ENCODE assay signal across 30 cellular contexts in genomic region chr11:62484352-62484751, GRCh38.
"Had no signal": no experiment of that assay in that cellular context is flagged by ENCODE, and none has a peak within 500 bp of the region (broad histone marks: within the 10 kb centered on the region; RNA-seq: fewer than 3 reads in every experiment).

No MANE protein-coding gene starts in this region.

- H3K36me3 Mint-ChIP-seq: activated naive CD8-positive, alpha-beta T cell treated with anti-CD3 and anti-CD28 coated beads for 36 hours; brain; naive thymus-derived CD8-positive, alpha-beta T cell had no signal

- H3K27ac ChIP-seq: adrenal gland, cardiac muscle cell, colonic mucosa, gastroesophageal sphincter, right lobe of liver, testis, transverse colon, uterus, VCaP had no signal

- DNase-seq: activated CD4-positive, alpha-beta T cell treated with anti-CD3 and anti-CD28 coated beads for 48 hours; activated CD4-positive, alpha-beta T cell treated with anti-CD3 and anti-CD28 coated beads, Interleukin-2, amount 50 U/mL, for 48 hours; activated CD8-positive, alpha-beta memory T cell treated with anti-CD3 and anti-CD28 coated beads for 24 hours; activated effector memory CD4-positive, alpha-beta T cell treated with Interleukin-2 at 50 U/mL for 16 hours; activated naive CD4-positive, alpha-beta T cell treated with anti-CD3 and anti-CD28 coated beads for 36 hours; activated naive CD8-positive, alpha-beta T cell treated with anti-CD3 and anti-CD28 coated beads for 36 hours; adrenal gland; aorta; cerebellar nuclear complex; colonic mucosa; effector CD8-positive, alpha-beta T cell; head of caudate nucleus; hippocampal formation; left cardiac atrium; mammary epithelial cell; naive thymus-derived CD8-positive, alpha-beta T cell; right lobe of liver; stimulated activated CD4-positive, alpha-beta T cell treated with anti-CD3 and anti-CD28 coated beads, Interleukin-2, amount 100 ng/mL, for 48 hours; stimulated activated naive CD4-positive, alpha-beta T cell treated with Interleukin-2 at 50 U/mL for 16 hours; testis; transverse colon; uterus had no signal

- FAIRE-seq: endothelial cell of umbilical vein, keratinocyte, TTC549 had no signal

- H3K4me3 ChIP-seq: adrenal gland, cardiac muscle cell, colonic mucosa, gastroesophageal sphincter, right lobe of liver, testis, transverse colon, uterus had no signal

- H3K36me3 ChIP-seq: adrenal gland, cardiac muscle cell, colonic mucosa, gastroesophageal sphincter, right lobe of liver, transverse colon, uterus had no signal

- H3K27me3 ChIP-seq: adrenal gland, cardiac muscle cell, colonic mucosa, gastroesophageal sphincter, right lobe of liver, testis, transverse colon, uterus had no signal

- H3K9me3 Mint-ChIP-seq: activated naive CD4-positive, alpha-beta T cell treated with anti-CD3 and anti-CD28 coated beads for 36 hours; activated naive CD8-positive, alpha-beta T cell treated with anti-CD3 and anti-CD28 coated beads for 36 hours; brain; naive thymus-derived CD8-positive, alpha-beta T cell had no signal

- ATAC-seq: activated CD4-positive, CD25-positive, alpha-beta regulatory T cell treated with anti-CD3 and anti-CD28 coated beads, Interleukin-2, amount 50 U/mL, for 24 hours; gastroesophageal sphincter; left cardiac atrium; naive thymus-derived CD8-positive, alpha-beta T cell; right lobe of liver had no signal

- H3K27ac Mint-ChIP-seq: activated naive CD4-positive, alpha-beta T cell treated with anti-CD3 and anti-CD28 coated beads for 36 hours; activated naive CD8-positive, alpha-beta T cell treated with anti-CD3 and anti-CD28 coated beads for 36 hours; brain had no signal

- H3K9me3 ChIP-seq: adrenal gland, colonic mucosa, gastroesophageal sphincter, right lobe of liver, testis, transverse colon, uterus had no signal

- H3K4me1 ChIP-seq: adrenal gland, colonic mucosa, right lobe of liver, testis, uterus had no signal

- H3K4me3 Mint-ChIP-seq: activated naive CD4-positive, alpha-beta T cell treated with anti-CD3 and anti-CD28 coated beads for 36 hours; activated naive CD8-positive, alpha-beta T cell treated with anti-CD3 and anti-CD28 coated beads for 36 hours; brain; naive thymus-derived CD8-positive, alpha-beta T cell had no signal
